ENCODE assay signal across 11 cellular contexts in genomic region chrX:150573702-150574101, GRCh38. TPM values are rescaled to one million over a fixed set of nuclear protein-coding genes. Genes with fewer than 3 reads are reported as not detected.
DNase-seq lines count a peak whose midpoint lies in the region; ATAC-seq and TF ChIP-seq lines count a peak whose summit lies in the region.
"Had no signal": no experiment of that assay in that cellular context is flagged by ENCODE, and none has a peak within 500 bp of the region (broad histone marks: within the 10 kb centered on the region; RNA-seq: fewer than 3 reads in every experiment).

No MANE protein-coding gene starts in this region.

- no peak for TF ChIP-seq CTCF in psoas muscle (IDR thresholded peaks at IDR 0.05)

- peak overlapping the region; percentile 57 for H3K4me3 Mint-ChIP-seq in activated T-helper 2 cell treated with anti-CD3 and anti-CD28 coated beads, Interferon-gamma antibody, Interleukin-2, Interleukin-4, amounts not matched to agents 10 μg/mL and 5 μg/mL and 100 μg/mL, durations not matched to agents 14 hours and 24 hours and 36 hours (ENCODE audit: low read depth)

- H3K36me3 Mint-ChIP-seq in activated T-helper 2 cell treated with anti-CD3 and anti-CD28 coated beads, Interferon-gamma antibody, Interleukin-2, Interleukin-4, amounts not matched to agents 10 μg/mL and 5 μg/mL and 100 μg/mL, durations not matched to agents 14 hours and 24 hours and 36 hours (ENCODE audit: low read depth): peaks cover 11% of the 10 kb centered on the region

- H3K27me3 ChIP-seq in psoas muscle (ENCODE audit: insufficient read depth in 3 of 3, low read length in 2 of 3): no peaks in the 10 kb centered on the region
- H3K27me3 ChIP-seq: suprapubic skin had no signal

- H3K9me3 ChIP-seq in psoas muscle: no peaks in the 10 kb centered on the region
- H3K9me3 ChIP-seq: suprapubic skin had no signal

- no peaks in the 10 kb centered on the region for H3K9me3 Mint-ChIP-seq in activated T-helper 2 cell treated with anti-CD3 and anti-CD28 coated beads, Interferon-gamma antibody, Interleukin-2, Interleukin-4, amounts not matched to agents 10 μg/mL and 5 μg/mL and 100 μg/mL, durations not matched to agents 14 hours and 24 hours and 36 hours

- intact Hi-C loops in activated T-helper 2 cell treated with anti-CD3 and anti-CD28 coated beads, Interferon-gamma antibody, Interleukin-2, Interleukin-4, amounts not matched to agents 10 μg/mL and 5 μg/mL and 100 μg/mL, durations not matched to agents 14 hours and 24 hours and 36 hours (cut with micrococcal nuclease): loop anchor here (1.0 to 10.0 kb wide), 6 partner anchors 94 to 824 kb away; partner anchors contain the start of genes MAMLD1 and VMA21
- intact Hi-C loops in psoas muscle (cut with DNase I): no loop called here

- H3K4me1 Mint-ChIP-seq in activated T-helper 2 cell treated with anti-CD3 and anti-CD28 coated beads, Interferon-gamma antibody, Interleukin-2, Interleukin-4, amounts not matched to agents 10 μg/mL and 5 μg/mL and 100 μg/mL, durations not matched to agents 14 hours and 24 hours and 36 hours (ENCODE audit: low read depth): peaks cover 75% of the 10 kb centered on the region

- peak; percentile 65 for DNase-seq in activated CD8-positive, alpha-beta memory T cell treated with anti-CD3 and anti-CD28 coated beads, Interleukin-2, amount 50 U/mL, for 48 hours
- no peak for DNase-seq in activated CD8-positive, alpha-beta memory T cell treated with anti-CD3 and anti-CD28 coated beads, Interleukin-2, amount 50 U/mL, for 4 hours
- no peak for DNase-seq in activated T-helper 2 cell treated with anti-CD3 and anti-CD28 coated beads, Interferon-gamma antibody, Interleukin-2, Interleukin-4, amounts not matched to agents 10 μg/mL and 5 μg/mL and 100 μg/mL, durations not matched to agents 14 hours and 24 hours and 36 hours (ENCODE audit: low spot score)
- DNase-seq in stimulated activated CD8-positive, alpha-beta memory T cell treated with anti-CD3 and anti-CD28 coated beads, Interleukin-4, amount 100 ng/mL, for 24 hours (ENCODE audit: low read depth): peak; percentile 14
- DNase-seq in psoas muscle (no peak), iPS-NIHi7 (ENCODE audit: extremely low spot score) (no peak)
- DNase-seq: left ventricle myocardium superior, NCI-H1092 treated with DMSO at 0.1 percent for 48 hours had no signal

- H3K4me1 ChIP-seq in psoas muscle: no peaks in the 10 kb centered on the region

- 69 to 82% (median 75%) methylated on average over 4 of the region's 4 CpGs for WGBS in psoas muscle, 3 donors

- H3K27ac ChIP-seq in psoas muscle: no peak overlapping the region
- H3K27ac ChIP-seq: suprapubic skin had no signal

- no peak overlapping the region for H3K4me3 ChIP-seq in psoas muscle
- H3K4me3 ChIP-seq: suprapubic skin had no signal

- no peaks in the 10 kb centered on the region for H3K27me3 Mint-ChIP-seq in activated T-helper 2 cell treated with anti-CD3 and anti-CD28 coated beads, Interferon-gamma antibody, Interleukin-2, Interleukin-4, amounts not matched to agents 10 μg/mL and 5 μg/mL and 100 μg/mL, durations not matched to agents 14 hours and 24 hours and 36 hours (ENCODE audit: low read depth)

- H3K27ac Mint-ChIP-seq in activated T-helper 2 cell treated with anti-CD3 and anti-CD28 coated beads, Interferon-gamma antibody, Interleukin-2, Interleukin-4, amounts not matched to agents 10 μg/mL and 5 μg/mL and 100 μg/mL, durations not matched to agents 14 hours and 24 hours and 36 hours: peak overlapping the region; percentile 94

- H3K36me3 ChIP-seq in psoas muscle (ENCODE audit: insufficient read depth in 1 of 2, low read depth in 1 of 2): no peaks in the 10 kb centered on the region
- H3K36me3 ChIP-seq: suprapubic skin had no signal

- peak; percentile 37 for ATAC-seq in HG02938 (IDR thresholded peaks at IDR 0.05; ENCODE audit: unreplicated experiment)
- no peak for ATAC-seq in psoas muscle
- no peak for ATAC-seq in GM19455 (IDR thresholded peaks at IDR 0.05; ENCODE audit: unreplicated experiment)
- ATAC-seq: left ventricle myocardium superior had no signal

RNA-seq across cellular contexts. Expression of gene MTM1, which starts 5.3 kb away (rescaled TPM):
- 25.2 and 26.5 TPM in 2 replicates for total RNA-seq in activated T-helper 2 cell treated with anti-CD3 and anti-CD28 coated beads, Interferon-gamma antibody, Interleukin-2, Interleukin-4, amounts not matched to agents 10 μg/mL and 5 μg/mL and 100 μg/mL, durations not matched to agents 14 hours and 24 hours and 36 hours
- 10 to 100 TPM in 3 of 4 donors, 1 to 10 TPM in 1; 9.6 to 17.4 (median 15.2) TPM for total RNA-seq in psoas muscle
- 10 to 100 TPM in 1 of 3 donors, 1 to 10 TPM in 2; 4.9 to 15.2 (median 6.5) TPM for polyA plus RNA-seq in psoas muscle

Comparison
In these comparisons a context has a peak if more than half of its experiments do, and no peak if none do; other contexts are left out.
1. DNase-seq: peak in activated CD8-positive, alpha-beta memory T cell treated with anti-CD3 and anti-CD28 coated beads, Interleukin-2, amount 50 U/mL, for 48 hours (single experiment) and stimulated activated CD8-positive, alpha-beta memory T cell treated with anti-CD3 and anti-CD28 coated beads, Interleukin-4, amount 100 ng/mL, for 24 hours (single experiment); none in activated CD8-positive, alpha-beta memory T cell treated with anti-CD3 and anti-CD28 coated beads, Interleukin-2, amount 50 U/mL, for 4 hours (single experiment), activated T-helper 2 cell treated with anti-CD3 and anti-CD28 coated beads, Interferon-gamma antibody, Interleukin-2, Interleukin-4, amounts not matched to agents 10 μg/mL and 5 μg/mL and 100 μg/mL, durations not matched to agents 14 hours and 24 hours and 36 hours (single experiment), psoas muscle (0 of 2) and iPS-NIHi7 (single experiment).